ENCODE assay signal across 1 cellular context in the genomic region with DNA sequence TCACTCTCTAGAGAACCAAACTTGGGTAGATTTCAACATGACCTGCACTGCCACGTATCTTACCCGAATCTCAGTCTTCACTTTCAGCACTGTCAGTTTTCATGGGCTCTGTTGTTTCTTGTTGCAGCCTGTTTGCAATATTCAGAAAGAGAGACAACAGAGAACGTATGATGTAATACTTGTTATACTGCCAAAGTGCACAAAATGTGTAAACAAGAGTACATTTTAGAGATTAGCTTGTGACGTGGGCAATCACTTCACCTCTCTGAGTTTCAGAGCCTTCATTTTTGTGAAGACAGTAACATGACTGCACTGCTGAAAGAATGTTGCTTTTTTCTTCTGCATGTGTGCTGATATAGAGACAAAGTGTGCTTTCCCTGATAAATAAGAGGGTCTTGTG. TPM values are rescaled to one million over a fixed set of nuclear protein-coding genes. Genes with fewer than 3 reads are reported as not detected.
"Had no signal": no experiment of that assay in that cellular context is flagged by ENCODE, and none has a peak within 500 bp of the region (broad histone marks: within the 10 kb centered on the region; RNA-seq: fewer than 3 reads in every experiment).

No MANE protein-coding gene starts in this region.

RNA-seq across cellular contexts. Expression of a gene that starts 23.6 kb away (rescaled TPM):
- total RNA-seq: activated CD4-positive, alpha-beta T cell treated with anti-CD3 and anti-CD28 coated beads, Interleukin-2, amount 10 ng/mL, durations not matched to agents 24 days and 14 days had no signal
